ENCODE assay signal across 16 cellular contexts in genomic region chr5:113040672-113041071, GRCh38.
"Had no signal": no experiment of that assay in that cellular context is flagged by ENCODE, and none has a peak within 500 bp of the region (broad histone marks: within the 10 kb centered on the region; RNA-seq: fewer than 3 reads in every experiment).

No MANE protein-coding gene starts in this region.

- H3K27me3 ChIP-seq: foreskin keratinocyte, right atrium auricular region had no signal

- H3K4me3 Mint-ChIP-seq: effector memory CD8-positive, alpha-beta T cell; naive thymus-derived CD4-positive, alpha-beta T cell had no signal

- DNase-seq: effector memory CD8-positive, alpha-beta T cell; erythroblast; foreskin keratinocyte; hippocampal formation; kidney glomerular epithelial cell; mammary epithelial cell; naive thymus-derived CD4-positive, alpha-beta T cell; small intestine; stimulated activated CD4-positive, alpha-beta T cell treated with anti-CD3 and anti-CD28 coated beads, Interleukin-12 subunit alpha, Interleukin-12 subunit beta, amount 100 ng/mL, for 4 hours; stimulated activated CD4-positive, alpha-beta T cell treated with anti-CD3 and anti-CD28 coated beads, Interleukin-2, amount 100 ng/mL, for 48 hours; stimulated activated naive CD4-positive, alpha-beta T cell treated with Interleukin-2 at 50 U/mL for 16 hours; trophoblast cell had no signal

- H3K27me3 Mint-ChIP-seq: effector memory CD8-positive, alpha-beta T cell had no signal

- FAIRE-seq: islet of Langerhans, small intestine, urothelium cell line had no signal

- H3K27ac ChIP-seq: foreskin keratinocyte, neutrophil, right atrium auricular region had no signal

- H3K36me3 ChIP-seq: neutrophil had no signal

- H3K27ac Mint-ChIP-seq: effector memory CD8-positive, alpha-beta T cell had no signal

- H3K9me3 Mint-ChIP-seq: effector memory CD8-positive, alpha-beta T cell; naive thymus-derived CD4-positive, alpha-beta T cell had no signal

- ATAC-seq: effector memory CD8-positive, alpha-beta T cell; foreskin keratinocyte; naive thymus-derived CD4-positive, alpha-beta T cell had no signal

- H3K9me3 ChIP-seq: neutrophil, right atrium auricular region had no signal

- H3K4me3 ChIP-seq: right atrium auricular region had no signal
